In genomic region chr2:196166876-196167275, GRCh38 we compare ENCODE assay signal across 8 cellular contexts. TPM values are rescaled to one million over a fixed set of nuclear protein-coding genes. Genes with fewer than 3 reads are reported as not detected.
DNase-seq lines count a peak whose midpoint lies in the region; ATAC-seq, FAIRE-seq and TF ChIP-seq lines count a peak whose summit lies in the region.

No MANE protein-coding gene starts in this region.

- TF ChIP-seq POLR2A in GM12891 (IDR thresholded peaks at IDR 0.05; ENCODE audit: low read depth, low read length): no peak

- H3K9ac ChIP-seq in mammary epithelial cell (ENCODE audit: insufficient read depth, low read length): no peak overlapping the region

- no peak overlapping the region for H3K4me3 ChIP-seq in mammary epithelial cell (replicated peaks in 1 of 3; ENCODE audit: insufficient read depth in 1 of 3, low read depth in 2 of 3, low read length in 3 of 3)
- no peak overlapping the region for H3K4me3 ChIP-seq in skeletal muscle cell (ENCODE audit: low read depth, low read length)

- H3K9me3 ChIP-seq in mammary epithelial cell (replicated peaks; ENCODE audit: insufficient read depth, low read length): no peaks in the 10 kb centered on the region

- CTCF ChIA-PET in mammary epithelial cell (lab: Charles Lee; ENCODE audit: low non-redundant PET): no interaction called here

- ATAC-seq in left cardiac atrium (no peak), GM21619 (IDR thresholded peaks at IDR 0.05; ENCODE audit: unreplicated experiment) (no peak)

- dilution Hi-C loops in mammary epithelial cell (cut with HindIII; ENCODE audit: low sequenced_read_pairs): loop anchor here (5.0 kb wide), 2 partner anchors 65 to 125 kb away; no protein-coding TSS in a partner anchor

- FAIRE-seq in GM12891 (lab: Jason Lieb, UNC): peak; percentile 23

- no peaks in the 10 kb centered on the region for H3K27me3 ChIP-seq in mammary epithelial cell (ENCODE audit: insufficient read depth, low read length)

- H3K4me2 ChIP-seq in mammary epithelial cell (ENCODE audit: insufficient read depth, low read depth, low read length): peak overlapping the region; percentile 41

- in situ Hi-C loops in mammary epithelial cell (cut with MboI; ENCODE audit: low sequenced_read_pairs in 2 of 2): no loop called here

- BruUV-seq in mammary epithelial cell (replicated peaks; lab: Mats Ljungman, UMichigan): no TSS peak

- TF ChIP-seq CTCF in mammary epithelial cell (conservative IDR thresholded peaks at IDR 0.05 in 1 of 2, IDR thresholded peaks at IDR 0.05 in 1 of 2; ENCODE audit: extremely low read depth in 1 of 2, insufficient read depth in 1 of 2, low read depth in 1 of 2, low read length in 2 of 2): no peak

- 77% methylated on average over 1 of the region's 1 CpG for WGBS in mammary epithelial cell (ENCODE audit: low coverage, missing lambda C conversion rate)

- no peak overlapping the region for H2AFZ ChIP-seq in mammary epithelial cell (ENCODE audit: low read depth, low read length)

- DNase-seq in GM12891 (ENCODE audit: insufficient read length, low spot score) (no peak), MV-4-11 (lab: John Stamatoyannopoulos, UW) (peak; percentile 75), mammary epithelial cell (peak; percentile 60), skeletal muscle cell (ENCODE audit: low read depth) (peak; percentile 47), NCI-H2196 (lab: John Stamatoyannopoulos, UW; ENCODE audit: unreplicated experiment) (no peak), left cardiac atrium (no peak)
- DNase-seq in stimulated activated CD4-positive, alpha-beta T cell treated with anti-CD3 and anti-CD28 coated beads, Interleukin-12 subunit alpha, Interleukin-12 subunit beta, amount 100 ng/mL, for 4 hours: no peak

- intact Hi-C loops in mammary epithelial cell (cut with micrococcal nuclease): no loop called here
- intact Hi-C loops in left cardiac atrium (cut with DNase I): loop anchor here in 1 of 2 donors (10.0 kb wide), 1 partner anchor 92 kb away; no protein-coding TSS in a partner anchor

- no peaks in the 10 kb centered on the region for H4K20me1 ChIP-seq in mammary epithelial cell (ENCODE audit: insufficient read depth, low read length)

- H3K27ac ChIP-seq in mammary epithelial cell (ENCODE audit: insufficient read depth, low read depth, low read length): peak overlapping the region; percentile 55

- no peaks in the 10 kb centered on the region for H3K36me3 ChIP-seq in mammary epithelial cell (ENCODE audit: insufficient read depth, low read length)

- H3K4me1 ChIP-seq in mammary epithelial cell (ENCODE audit: insufficient read depth, low read length): peaks cover 32% of the 10 kb centered on the region

- H3K79me2 ChIP-seq in mammary epithelial cell (ENCODE audit: insufficient read depth, low read length): peaks cover 81% of the 10 kb centered on the region

TF ChIP-seq in GM12891, 5 proteins besides CTCF, POLR2A, EP300 and RAD21:
- TF ChIP-seq SPI1 (IDR thresholded peaks at IDR 0.05; ENCODE audit: low read depth, low read length) (no peak), POLR2AphosphoS5 (IDR thresholded peaks at IDR 0.05; ENCODE audit: low read depth, low read length) (no peak), PAX5 (IDR thresholded peaks at IDR 0.05; ENCODE audit: insufficient read depth, low read length, severe bottlenecking) (no peak), TAF1 (IDR thresholded peaks at IDR 0.05; ENCODE audit: low read depth, low read length) (no peak)

RNA-seq across cellular contexts. Expression of gene STK17B, which starts 4.5 kb away (rescaled TPM):
- polyA plus RNA-seq in GM12891 (2012; ENCODE audit: low read depth, missing spikeins): 14.6 TPM
- total RNA-seq in mammary epithelial cell: 10 to 100 TPM in 1 of 2 donors, 1 to 10 TPM in 1; 5.7 to 11.6 TPM
- 4.3 TPM for polyA plus RNA-seq in mammary epithelial cell
- polyA minus RNA-seq in mammary epithelial cell: 3.7 TPM
- total RNA-seq in left cardiac atrium: 10 to 100 TPM; 11.2 to 11.5 TPM

Comparison
In these comparisons a context has a peak if more than half of its experiments do, and no peak if none do; other contexts are left out.
1. DNase-seq: peak in MV-4-11 (single experiment), mammary epithelial cell (single experiment) and skeletal muscle cell (single experiment); none in GM12891 (single experiment), NCI-H2196 (single experiment), left cardiac atrium (single experiment) and stimulated activated CD4-positive, alpha-beta T cell treated with anti-CD3 and anti-CD28 coated beads, Interleukin-12 subunit alpha, Interleukin-12 subunit beta, amount 100 ng/mL, for 4 hours (single experiment).